In the genomic region with DNA sequence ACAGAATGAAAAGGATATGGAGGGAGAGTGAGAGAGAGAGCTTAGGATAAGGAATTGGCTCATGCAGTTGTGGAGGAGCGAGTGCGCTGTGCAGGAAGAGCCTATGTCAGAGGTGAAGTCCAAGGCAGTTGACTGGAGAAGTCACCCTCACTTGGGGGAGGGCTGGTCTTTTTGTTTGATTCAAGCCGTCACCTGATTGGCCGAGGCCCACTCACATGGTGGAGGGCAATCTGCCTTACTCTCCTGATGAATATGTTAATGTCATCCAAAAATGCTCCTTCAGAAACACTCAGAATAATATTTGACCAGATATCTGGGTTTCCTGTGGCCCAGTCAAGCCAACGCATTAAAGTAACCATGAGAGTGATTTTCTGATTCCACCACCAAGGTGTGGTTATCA, we compare ENCODE assay signal across 30 cellular contexts.
"Had no signal": no experiment of that assay in that cellular context is flagged by ENCODE, and none has a peak within 500 bp of the region (broad histone marks: within the 10 kb centered on the region; RNA-seq: fewer than 3 reads in every experiment).

No MANE protein-coding gene starts in this region.

- H3K27me3 Mint-ChIP-seq: activated CD8-positive, alpha-beta T cell treated with anti-CD3 and anti-CD28 coated beads for 36 hours; activated naive CD8-positive, alpha-beta T cell; activated T-helper 17 cell treated with anti-CD3 and anti-CD28 coated beads, Interleukin-2, amount 50 U/mL, for 72 hours; central memory CD8-positive, alpha-beta T cell; dendritic cell treated with granulocyte-macrophage colony-stimulating factor and Interleukin-4, amounts not matched to agents 40 ng/mL and 50 ng/mL, for 4 days; T-cell had no signal

- H3K9me3 ChIP-seq: esophagus muscularis mucosa, gastrocnemius medialis had no signal

- H3K4me1 ChIP-seq: foreskin keratinocyte, gastrocnemius medialis had no signal

- H3K4me3 Mint-ChIP-seq: activated CD8-positive, alpha-beta T cell treated with anti-CD3 and anti-CD28 coated beads for 36 hours; activated naive CD8-positive, alpha-beta T cell; activated T-cell treated with anti-CD3 and anti-CD28 coated beads, Interleukin-2, amount 50 U/mL, for 4 hours; activated T-helper 17 cell treated with anti-CD3 and anti-CD28 coated beads, Interleukin-2, amount 50 U/mL, for 72 hours; central memory CD8-positive, alpha-beta T cell; dendritic cell treated with granulocyte-macrophage colony-stimulating factor and Interleukin-4, amounts not matched to agents 40 ng/mL and 50 ng/mL, for 4 days; T-cell; T-helper 1 cell treated with Interleukin-12 subunit alpha and Interleukin-12 subunit beta and Interleukin-4 antibody, amounts not matched to agents 30 μg/mL and 1 μg/mL, for 36 hours had no signal

- H3K9me3 Mint-ChIP-seq: activated CD8-positive, alpha-beta T cell treated with anti-CD3 and anti-CD28 coated beads for 36 hours; activated T-cell treated with anti-CD3 and anti-CD28 coated beads, Interleukin-2, amount 50 U/mL, for 4 hours; activated T-helper 17 cell treated with anti-CD3 and anti-CD28 coated beads, Interleukin-2, amount 50 U/mL, for 72 hours; central memory CD8-positive, alpha-beta T cell; dendritic cell treated with granulocyte-macrophage colony-stimulating factor and Interleukin-4, amounts not matched to agents 40 ng/mL and 50 ng/mL, for 4 days; T-cell; T-helper 1 cell treated with Interleukin-12 subunit alpha and Interleukin-12 subunit beta and Interleukin-4 antibody, amounts not matched to agents 30 μg/mL and 1 μg/mL, for 36 hours had no signal

- ATAC-seq: activated CD8-positive, alpha-beta T cell treated with anti-CD3 and anti-CD28 coated beads for 36 hours; activated T-cell treated with anti-CD3 and anti-CD28 coated beads, Interleukin-2, amount 50 U/mL, for 4 hours; activated T-helper 17 cell treated with anti-CD3 and anti-CD28 coated beads, Interleukin-2, amount 50 U/mL, for 72 hours; foreskin keratinocyte; gastrocnemius medialis; T-cell had no signal

- H3K27ac ChIP-seq: brain microvascular endothelial cell, coronary artery, dorsolateral prefrontal cortex, esophagus muscularis mucosa, foreskin keratinocyte, gastrocnemius medialis had no signal

- H3K4me1 Mint-ChIP-seq: activated T-helper 17 cell treated with anti-CD3 and anti-CD28 coated beads, Interleukin-2, amount 50 U/mL, for 72 hours; central memory CD8-positive, alpha-beta T cell; T-cell had no signal

- DNase-seq: activated CD4-positive, alpha-beta T cell treated with anti-CD3 and anti-CD28 coated beads for 1 hour; activated CD4-positive, alpha-beta T cell treated with anti-CD3 and anti-CD28 coated beads for 48 hours; activated CD4-positive, alpha-beta T cell treated with anti-CD3 and anti-CD28 coated beads, Interleukin-2, amount 50 U/mL, for 1 hour; activated CD4-positive, alpha-beta T cell treated with anti-CD3 and anti-CD28 coated beads, Interleukin-2, amount 50 U/mL, for 48 hours; activated CD8-positive, alpha-beta memory T cell treated with anti-CD3 and anti-CD28 coated beads for 24 hours; activated CD8-positive, alpha-beta T cell treated with anti-CD3 and anti-CD28 coated beads for 36 hours; activated effector memory CD4-positive, alpha-beta T cell treated with Interleukin-2 at 50 U/mL for 16 hours; activated gamma-delta T cell treated with Interleukin-2 at 50 U/mL for 16 hours; activated naive CD4-positive, alpha-beta T cell treated with anti-CD3 and anti-CD28 coated beads, Interleukin-2, amount 50 U/mL, for 16 hours; activated naive CD4-positive, alpha-beta T cell treated with Interleukin-2 at 50 U/mL for 16 hours; activated T-cell treated with anti-CD3 and anti-CD28 coated beads, Interleukin-2, amount 50 U/mL, for 4 hours; amniotic stem cell; anterior cingulate cortex; brain microvascular endothelial cell; effector memory CD4-positive, alpha-beta T cell; erythroblast; foreskin keratinocyte; gastrocnemius medialis; glutamatergic neuron; SW 1271; T-cell had no signal

- FAIRE-seq: astrocyte had no signal

- H3K4me3 ChIP-seq: coronary artery, dorsolateral prefrontal cortex, esophagus muscularis mucosa, gastrocnemius medialis had no signal

- H3K27ac Mint-ChIP-seq: activated CD8-positive, alpha-beta T cell treated with anti-CD3 and anti-CD28 coated beads for 36 hours; activated naive CD8-positive, alpha-beta T cell; activated T-helper 17 cell treated with anti-CD3 and anti-CD28 coated beads, Interleukin-2, amount 50 U/mL, for 72 hours; dendritic cell treated with granulocyte-macrophage colony-stimulating factor and Interleukin-4, amounts not matched to agents 40 ng/mL and 50 ng/mL, for 4 days; T-cell; T-helper 1 cell treated with Interleukin-12 subunit alpha and Interleukin-12 subunit beta and Interleukin-4 antibody, amounts not matched to agents 30 μg/mL and 1 μg/mL, for 36 hours had no signal

- H3K27me3 ChIP-seq: brain microvascular endothelial cell, dorsolateral prefrontal cortex, esophagus muscularis mucosa, foreskin keratinocyte, gastrocnemius medialis had no signal
